17 cellular contexts compared by ENCODE assay signal in genomic region chr11:22702022-22702421, GRCh38. TPM values are rescaled to one million over a fixed set of nuclear protein-coding genes. Genes with fewer than 3 reads are reported as not detected.
DNase-seq lines count a peak whose midpoint lies in the region; ATAC-seq and TF ChIP-seq lines count a peak whose summit lies in the region.
"Had no signal": no experiment of that assay in that cellular context is flagged by ENCODE, and none has a peak within 500 bp of the region (broad histone marks: within the 10 kb centered on the region; RNA-seq: fewer than 3 reads in every experiment).

No MANE protein-coding gene starts in this region.

- H3K4me1 ChIP-seq in KMS-11 (ENCODE audit: low read depth, poor library complexity, severe bottlenecking): peaks cover 31% of the 10 kb centered on the region
- H3K4me1 ChIP-seq: Peyer's patch had no signal

- no peak for ATAC-seq in omental fat pad (ENCODE audit: low FRiP score)

- in situ Hi-C loops in G401 (cut with HindIII; ENCODE audit: low sequenced_read_pairs): no loop called here
- in situ Hi-C loops in KBM-7 (cut with MboI; ENCODE audit: low pct_unique_long_range_greater_than_20kb, low sequenced_read_pairs): no loop called here

- H3K4me2 ChIP-seq in KMS-11: peak overlapping the region; percentile 64; the same call in 1 of the 2 replicates

- H3K27ac Mint-ChIP-seq in endothelial cell (ENCODE audit: unreplicated experiment) (peak overlapping the region; percentile 6), progenitor cell of endocrine pancreas (peak overlapping the region; percentile 75)
- H3K27ac Mint-ChIP-seq: CD4-positive, CD25-positive, alpha-beta regulatory T cell; HFFc6 had no signal

- H3K36me3 Mint-ChIP-seq in endothelial cell (ENCODE audit: low read depth, unreplicated experiment) (no peaks in the 10 kb centered on the region), progenitor cell of endocrine pancreas (ENCODE audit: insufficient read depth) (no peaks in the 10 kb centered on the region)
- H3K36me3 Mint-ChIP-seq: CD4-positive, CD25-positive, alpha-beta regulatory T cell had no signal

- H3K4me3 Mint-ChIP-seq in endothelial cell (ENCODE audit: unreplicated experiment) (no peak overlapping the region), progenitor cell of endocrine pancreas (ENCODE audit: low read depth) (no peak overlapping the region)
- H3K4me3 Mint-ChIP-seq: CD4-positive, CD25-positive, alpha-beta regulatory T cell; HFFc6 had no signal

- H3K27me3 ChIP-seq in KMS-11 (ENCODE audit: insufficient read depth, low read depth): no peaks in the 10 kb centered on the region
- H3K27me3 ChIP-seq: Peyer's patch had no signal

- no peak overlapping the region for H3K4me3 ChIP-seq in KMS-11 (IDR thresholded peaks at IDR 0.05; ENCODE audit: insufficient read depth, low read depth, low read length)
- H3K4me3 ChIP-seq: Peyer's patch had no signal

- no peak overlapping the region for H2AFZ ChIP-seq in KMS-11 (ENCODE audit: low read depth)

- H3K9me3 Mint-ChIP-seq in endothelial cell (ENCODE audit: unreplicated experiment): no peaks in the 10 kb centered on the region
- H3K9me3 Mint-ChIP-seq in progenitor cell of endocrine pancreas (ENCODE audit: low read depth): no peaks in the 10 kb centered on the region

- no peaks in the 10 kb centered on the region for H3K27me3 Mint-ChIP-seq in endothelial cell (ENCODE audit: unreplicated experiment)
- no peaks in the 10 kb centered on the region for H3K27me3 Mint-ChIP-seq in progenitor cell of endocrine pancreas
- H3K27me3 Mint-ChIP-seq: CD4-positive, CD25-positive, alpha-beta regulatory T cell had no signal

- H3K9ac ChIP-seq in KMS-11: no peak overlapping the region

- DNase-seq in endothelial cell (ENCODE audit: low spot score) (no peak), progenitor cell of endocrine pancreas (ENCODE audit: low spot score, unreplicated experiment) (no peak), omental fat pad (ENCODE audit: low spot score) (no peak), LoVo (ENCODE audit: low spot score) (no peak), G401 (ENCODE audit: low spot score) (no peak), KBM-7 (no peak)
- DNase-seq: AML-193; CD4-positive, CD25-positive, alpha-beta regulatory T cell; HFFc6; Kasumi-1; NCI-H1930; NCI-H2171; NCI-H510A; Peyer's patch; SHP77 had no signal

- H3K4me1 Mint-ChIP-seq in endothelial cell (ENCODE audit: unreplicated experiment) (peaks cover 6% of the 10 kb centered on the region), progenitor cell of endocrine pancreas (ENCODE audit: low read depth) (peaks cover 14% of the 10 kb centered on the region)
- H3K4me1 Mint-ChIP-seq: CD4-positive, CD25-positive, alpha-beta regulatory T cell had no signal

- no peaks in the 10 kb centered on the region for H3K79me2 ChIP-seq in KMS-11 (ENCODE audit: insufficient read depth, low read depth)

- TF ChIP-seq CTCF in 22Rv1 (IDR thresholded peaks at IDR 0.05): no peak
- no peak for TF ChIP-seq CTCF in KMS-11 (conservative IDR thresholded peaks at IDR 0.05; ENCODE audit: low read depth, low read length)
- TF ChIP-seq CTCF in endothelial cell (IDR thresholded peaks at IDR 0.05; ENCODE audit: unreplicated experiment): no peak
- no peak for TF ChIP-seq CTCF in progenitor cell of endocrine pancreas (IDR thresholded peaks at IDR 0.05; ENCODE audit: unreplicated experiment)
- no peak for TF ChIP-seq CTCF in omental fat pad (IDR thresholded peaks at IDR 0.05)

- no peaks in the 10 kb centered on the region for H4K20me1 ChIP-seq in KMS-11 (ENCODE audit: insufficient read depth)

- H3K36me3 ChIP-seq in KMS-11 (ENCODE audit: insufficient read depth): no peaks in the 10 kb centered on the region
- H3K36me3 ChIP-seq: Peyer's patch had no signal

- H3K27ac ChIP-seq in 22Rv1 (peak overlapping the region; percentile 65; the same call in 1 of the 2 replicates), KMS-11 (peak overlapping the region; percentile 60)

RNA-seq across cellular contexts. Expression of gene GAS2, which starts 35.6 kb away (rescaled TPM):
- total RNA-seq in endothelial cell (ENCODE audit: unreplicated experiment): 1.4 TPM
- 14.5 and 16.0 TPM in 2 replicates for total RNA-seq in progenitor cell of endocrine pancreas
- 1 to 10 TPM in 2 of 4 donors, under 1 TPM in 2; 0.63 to 4.9 (median 2.5) TPM for total RNA-seq in omental fat pad
- not detected in 2 replicates for total RNA-seq in G401 (2014; rRNA removed; shearing (Covaris generic))
